In genomic region chr9:36037580-36038169, GRCh38 we compare ENCODE assay signal across 8 cellular contexts. TPM values are rescaled to one million over a fixed set of nuclear protein-coding genes. Genes with fewer than 3 reads are reported as not detected.
DNase-seq lines count a peak whose midpoint lies in the region; ATAC-seq, FAIRE-seq and TF ChIP-seq lines count a peak whose summit lies in the region.

No MANE protein-coding gene starts in this region.

- H3K36me3 ChIP-seq in GM12878 (ENCODE audit: control insufficient read depth in 2 of 2, insufficient read depth in 2 of 2, low read length in 1 of 2): no peaks in the 10 kb centered on the region
- no peaks in the 10 kb centered on the region for H3K36me3 ChIP-seq in iPS-20b (ENCODE audit: insufficient read depth, low read depth, low read length)

- peaks cover 36% of the 10 kb centered on the region for H3K4me1 Mint-ChIP-seq in stimulated activated effector memory CD8-positive, alpha-beta T cell treated with anti-CD3 and anti-CD28 coated beads, Interleukin-12 subunit alpha, Interleukin-12 subunit beta, amount 100 ng/mL, for 72 hours

- H3K4me3 ChIP-seq in LNCaP clone FGC (ENCODE audit: low read depth, low read length) (peak overlapping the region; percentile 76), GM12878 (peak overlapping the region; percentile 71), iPS-20b (ENCODE audit: low read length) (peak overlapping the region; percentile 97)

- H3K27ac ChIP-seq in GM12878 (ENCODE audit: control insufficient read depth, insufficient read depth) (no peak overlapping the region), iPS-20b (ENCODE audit: low read length) (no peak overlapping the region)

- peak overlapping the region; percentile 89 for H2AFZ ChIP-seq in GM12878 (ENCODE audit: control insufficient read depth, low read depth, low read length)

- H3K9ac ChIP-seq in GM12878 (ENCODE audit: control insufficient read depth, insufficient read depth, low read length) (peak overlapping the region; percentile 63), iPS-20b (ENCODE audit: low read depth, low read length) (peak overlapping the region; percentile 93)

- TF ChIP-seq CTCF in LNCaP clone FGC (IDR thresholded peaks at IDR 0.05; ENCODE audit: control insufficient read depth, extremely low read depth, insufficient read depth): no peak
- no peak for TF ChIP-seq CTCF in GM12878 (IDR thresholded peaks at IDR 0.05 in 2 of 3, conservative IDR thresholded peaks at IDR 0.05 in 1 of 3; ENCODE audit: control insufficient read depth in 2 of 3, extremely low read depth in 1 of 3, insufficient read depth in 1 of 3, low read depth in 3 of 3, low read length in 3 of 3)

- H3K4me2 ChIP-seq in GM12878 (ENCODE audit: control insufficient read depth, insufficient read depth): peak overlapping the region; percentile 69

- H3K36me3 Mint-ChIP-seq in stimulated activated effector memory CD8-positive, alpha-beta T cell treated with anti-CD3 and anti-CD28 coated beads, Interleukin-12 subunit alpha, Interleukin-12 subunit beta, amount 100 ng/mL, for 72 hours: no peaks in the 10 kb centered on the region

- 24% methylated on average over 14 of the region's 16 CpGs for WGBS in GM12878 (ENCODE audit: insufficient coverage, insufficient replicate concordance, low lambda C conversion rate, missing lambda C conversion rate)

- RAD21 ChIA-PET in GM12878 (lab: Charles Lee; ENCODE audit: unreplicated experiment): interaction anchor here (0.7 kb wide), 1 partner anchor 153 kb away, joined by 3 read pairs; the partner anchor contains the start of gene CLTA

- no peaks in the 10 kb centered on the region for H3K79me2 ChIP-seq in GM12878 (ENCODE audit: control insufficient read depth, insufficient read depth, low read length)

- intact Hi-C loops in GM12878 (cut with micrococcal nuclease; ENCODE audit: unreplicated experiment): loop anchor here (10.0 kb wide), 1 partner anchor 127 kb away; the partner anchor contains the start of gene CCIN

- POLR2A ChIA-PET in GM12878 (lab: Charles Lee): no interaction called here

- CTCF ChIA-PET in GM12878 (lab: Yijun Ruan, JAX): interaction anchor here (0.8 to 2.0 kb wide), 3 partner anchors 9 to 30 kb away, joined by 3 to 6 read pairs (median 3); no protein-coding TSS in a partner anchor

- peak overlapping the region; percentile 81 for H3K4me3 Mint-ChIP-seq in stimulated activated effector memory CD8-positive, alpha-beta T cell treated with anti-CD3 and anti-CD28 coated beads, Interleukin-12 subunit alpha, Interleukin-12 subunit beta, amount 100 ng/mL, for 72 hours

- in situ Hi-C loops in G401 (cut with HindIII; ENCODE audit: low sequenced_read_pairs): no loop called here
- in situ Hi-C loops in GM12878 (cut with MboI): no loop called here

- no peak; the same call in 2 of the 3 replicates for ATAC-seq in GM12878
- no peak for ATAC-seq in stimulated activated effector memory CD8-positive, alpha-beta T cell treated with anti-CD3 and anti-CD28 coated beads, Interleukin-12 subunit alpha, Interleukin-12 subunit beta, amount 100 ng/mL, for 72 hours
- ATAC-seq in GM19467 (IDR thresholded peaks at IDR 0.05; ENCODE audit: unreplicated experiment): no peak

- H3K27ac Mint-ChIP-seq in stimulated activated effector memory CD8-positive, alpha-beta T cell treated with anti-CD3 and anti-CD28 coated beads, Interleukin-12 subunit alpha, Interleukin-12 subunit beta, amount 100 ng/mL, for 72 hours: peak overlapping the region; percentile 79

- TF ChIP-seq RAD21 in GM12878 (IDR thresholded peaks at IDR 0.05; ENCODE audit: insufficient read depth, low read depth, low read length): no peak

- no peak for TF ChIP-seq EP300 in GM12878 (IDR thresholded peaks at IDR 0.05; ENCODE audit: borderline replicate concordance in 1 of 2, control insufficient read depth in 1 of 2, low read depth in 2 of 2, low read length in 2 of 2)

- SMC1A ChIA-PET in GM12878 (lab: Charles Lee; ENCODE audit: uncharacterized antibody, unreplicated experiment): interaction anchor here (0.6 to 1.8 kb wide), 2 partner anchors 14 to 62 kb away, joined by 3 to 6 read pairs; no protein-coding TSS in a partner anchor

- no peak for TF ChIP-seq POLR2A in GM12878 (IDR thresholded peaks at IDR 0.05; ENCODE audit: low read depth, low read length)

- BruUV-seq in GM12878 (replicated peaks; lab: Mats Ljungman, UMichigan): no TSS peak

- H3K4me1 ChIP-seq in GM12878 (ENCODE audit: control insufficient read depth, insufficient read depth, low read length): no peaks in the 10 kb centered on the region; the same call in 1 of the 2 replicates
- H3K4me1 ChIP-seq in iPS-20b (ENCODE audit: insufficient read depth, low read length): peaks cover 3% of the 10 kb centered on the region

- H3K27me3 ChIP-seq in GM12878 (replicated peaks in 1 of 2; ENCODE audit: control insufficient read depth in 2 of 2, insufficient read depth in 2 of 2, low read length in 1 of 2) (peaks cover 0 to 2% of the 10 kb centered on the region in 2 experiments; a peak in 1 of 4 replicates), iPS-20b (ENCODE audit: insufficient read depth, low read length) (no peaks in the 10 kb centered on the region)

- FAIRE-seq in GM12878 (lab: Jason Lieb, UNC): no peak

- H3K9me3 ChIP-seq in GM12878 (replicated peaks; ENCODE audit: control insufficient read depth, insufficient read depth, low read length) (no peaks in the 10 kb centered on the region), iPS-20b (ENCODE audit: insufficient read depth, low read depth, low read length) (no peaks in the 10 kb centered on the region)

- no peaks in the 10 kb centered on the region for H4K20me1 ChIP-seq in GM12878 (ENCODE audit: control insufficient read depth, insufficient read depth)

- DNase-seq in G401 (ENCODE audit: low spot score): peak; percentile 65
- DNase-seq in LNCaP clone FGC (ENCODE audit: low read depth): no peak
- DNase-seq in GM12878 (ENCODE audit: low read depth, low spot score): no peak
- DNase-seq in stimulated activated effector memory CD8-positive, alpha-beta T cell treated with anti-CD3 and anti-CD28 coated beads, Interleukin-12 subunit alpha, Interleukin-12 subunit beta, amount 100 ng/mL, for 72 hours (ENCODE audit: low spot score in 2 of 2): no peak
- no peak for DNase-seq in activated gamma-delta T cell (lab: John Stamatoyannopoulos, UW)
- DNase-seq in UCSD-AML1 (lab: John Stamatoyannopoulos, UW; ENCODE audit: unreplicated experiment): no peak

- no peaks in the 10 kb centered on the region for H3K9me3 Mint-ChIP-seq in stimulated activated effector memory CD8-positive, alpha-beta T cell treated with anti-CD3 and anti-CD28 coated beads, Interleukin-12 subunit alpha, Interleukin-12 subunit beta, amount 100 ng/mL, for 72 hours

TF ChIP-seq in GM12878, 131 proteins besides CTCF, POLR2A, EP300 and RAD21:
- TF ChIP-seq ZNF687 (IDR thresholded peaks at IDR 0.05): no peak
- no peak for TF ChIP-seq SREBF1 (IDR thresholded peaks at IDR 0.05; ENCODE audit: low read length)
- no peak for TF ChIP-seq ESRRA (IDR thresholded peaks at IDR 0.05; ENCODE audit: low read length)
- no peak for TF ChIP-seq TCF7 (IDR thresholded peaks at IDR 0.05; ENCODE audit: borderline replicate concordance)

RNA-seq across cellular contexts. Expression of gene RECK, which starts 1.0 kb away (rescaled TPM):
- 2.4 and 9.2 TPM in 2 replicates for total RNA-seq in G401 (2014; rRNA removed; shearing (Covaris generic))
- 0.10 and 0.27 TPM in 2 replicates for total RNA-seq in GM12878 (2013; cell fraction: nucleolus; rRNA removed)
- 0.06 TPM in 1 of 2 replicates, not detected in the other for total RNA-seq in GM12878 (2014; rRNA removed)
- total RNA-seq in GM12878 (2014; rRNA removed; fragmentation: Illumina TruSeq; extraction: Trizol): 0.13 TPM in 1 of 2 replicates, not detected in the other
- total RNA-seq in GM12878 (2021): 0.10 and 0.21 TPM in 2 replicates
- polyA plus RNA-seq in GM12878 (2011; ENCODE audit: low read depth): 1.0 TPM
- polyA plus RNA-seq in GM12878 (2011; rRNA removed): 0.15 and 0.20 TPM in 2 replicates
- polyA plus RNA-seq in GM12878 (2011; cell fraction: cytosol; rRNA removed): 0.02 and 0.16 TPM in 2 replicates
- 0.04 and 0.15 TPM in 2 replicates for polyA plus RNA-seq in GM12878 (2011; cell fraction: nucleus; rRNA removed)
- polyA plus RNA-seq in GM12878 (2012): 1.5 and 1.6 TPM in 2 replicates
- polyA plus RNA-seq in GM12878 (2014; fragmentation: Illumina TruSeq; extraction: Trizol): 0.08 and 0.13 TPM in 2 replicates
- polyA plus RNA-seq in GM12878 (2014; fragmentation: Nextera tagmentation; extraction: Ambion mirVana): under 1 TPM; 0.02 to 0.07 TPM
- 0.11 and 0.36 TPM in 2 replicates for polyA plus RNA-seq in GM12878 (2014; rRNA removed)
- polyA plus RNA-seq in GM12878 (2016; fragmentation: Nextera tagmentation; extraction: Ambion mirVana): under 1 TPM; 0.29 to 0.40 TPM
- 0.10 TPM in 1 of 2 replicates, not detected in the other for polyA minus RNA-seq in GM12878 (2011; rRNA and poly(A)+ RNA removed)
- not detected in 2 replicates for polyA minus RNA-seq in GM12878 (2011; cell fraction: cytosol; rRNA and poly(A)+ RNA removed)
- 0.12 TPM in 1 of 2 replicates, not detected in the other for polyA minus RNA-seq in GM12878 (2011; cell fraction: nucleus; rRNA and poly(A)+ RNA removed)
